Comparison of ENCODE assay signal across 22 cellular contexts in genomic region chr19:41901707-41902360, GRCh38. TPM values are rescaled to one million over a fixed set of nuclear protein-coding genes. Genes with fewer than 3 reads are reported as not detected.
"Had no signal": no experiment of that assay in that cellular context is flagged by ENCODE, and none has a peak within 500 bp of the region (broad histone marks: within the 10 kb centered on the region; RNA-seq: fewer than 3 reads in every experiment).

No MANE protein-coding gene starts in this region.

- ATAC-seq: gastrocnemius medialis; naive thymus-derived CD4-positive, alpha-beta T cell; T-cell; upper lobe of right lung had no signal

- H3K27ac ChIP-seq: esophagus squamous epithelium, gastrocnemius medialis, left ventricle myocardium inferior, prostate gland, upper lobe of right lung, WERI-Rb-1 had no signal

- DNase-seq: activated CD4-positive, alpha-beta T cell treated with anti-CD3 and anti-CD28 coated beads for 1 hour; activated CD4-positive, alpha-beta T cell treated with anti-CD3 and anti-CD28 coated beads, Interleukin-2, amount 50 U/mL, for 4 hours; activated T-cell treated with anti-CD3 and anti-CD28 coated beads, Interleukin-2, amount 50 U/mL, for 1 hour; cerebellar nuclear complex; cortex of kidney; endodermal cell; esophagus squamous epithelium; gastrocnemius medialis; head of caudate nucleus; hypothalamus; left ventricle myocardium inferior; naive thymus-derived CD4-positive, alpha-beta T cell; stimulated activated CD4-positive, alpha-beta T cell treated with anti-CD3 and anti-CD28 coated beads, Interleukin-2, amount 100 ng/mL, for 48 hours; stimulated activated CD8-positive, alpha-beta memory T cell treated with anti-CD3 and anti-CD28 coated beads, Interleukin-4, amount 100 ng/mL, for 48 hours; stimulated activated naive CD4-positive, alpha-beta T cell treated with Interleukin-2 at 50 U/mL for 16 hours; T-cell; upper lobe of right lung; WERI-Rb-1 had no signal

- H3K4me1 ChIP-seq: gastrocnemius medialis, left ventricle myocardium inferior, upper lobe of right lung had no signal

- H3K9me3 ChIP-seq: esophagus squamous epithelium, gastrocnemius medialis, left ventricle myocardium inferior, prostate gland, upper lobe of right lung had no signal

- H3K27me3 Mint-ChIP-seq: naive thymus-derived CD4-positive, alpha-beta T cell; T-cell had no signal

- H3K4me3 ChIP-seq: esophagus squamous epithelium, gastrocnemius medialis, left ventricle myocardium inferior, prostate gland, upper lobe of right lung had no signal

- H3K4me3 Mint-ChIP-seq: endodermal cell; T-cell; T-helper 2 cell treated with Interferon-gamma antibody and Interleukin-4, amounts not matched to agents 5 μg/mL and 100 μg/mL, for 36 hours had no signal

- H3K9me3 Mint-ChIP-seq: endodermal cell; T-cell; T-helper 2 cell treated with Interferon-gamma antibody and Interleukin-4, amounts not matched to agents 5 μg/mL and 100 μg/mL, for 36 hours had no signal

- H3K27ac Mint-ChIP-seq: endodermal cell; T-helper 2 cell treated with Interferon-gamma antibody and Interleukin-4, amounts not matched to agents 5 μg/mL and 100 μg/mL, for 36 hours had no signal

RNA-seq across cellular contexts. Expression of gene CD79A, which starts 24.8 kb away (rescaled TPM):
- total RNA-seq: endodermal cell, left ventricle myocardium inferior, lung microvascular endothelial cell, osteocyte had no signal

RNA-seq across cellular contexts. Expression of gene ERFL, which starts 26.4 kb away (rescaled TPM):
- total RNA-seq: esophagus squamous epithelium, gastrocnemius medialis, left ventricle myocardium inferior, lung microvascular endothelial cell had no signal

RNA-seq across cellular contexts. Expression of gene DMRTC2, which starts 57.0 kb away (rescaled TPM):
- total RNA-seq: endodermal cell, esophagus squamous epithelium, gastrocnemius medialis, left ventricle myocardium inferior, lung microvascular endothelial cell, osteocyte, T-cell, upper lobe of right lung had no signal
